Comparison of ENCODE assay signal across 9 cellular contexts in genomic region chr2:157572725-157573124, GRCh38. TPM values are rescaled to one million over a fixed set of nuclear protein-coding genes. Genes with fewer than 3 reads are reported as not detected.
DNase-seq lines count a peak whose midpoint lies in the region; ATAC-seq and TF ChIP-seq lines count a peak whose summit lies in the region.
"Had no signal": no experiment of that assay in that cellular context is flagged by ENCODE, and none has a peak within 500 bp of the region (broad histone marks: within the 10 kb centered on the region; RNA-seq: fewer than 3 reads in every experiment).

No MANE protein-coding gene starts in this region.

- peak; percentile 78 for ATAC-seq in HG02642 (IDR thresholded peaks at IDR 0.05; ENCODE audit: poor library complexity, unreplicated experiment)
- ATAC-seq in left lobe of liver, result peak; percentile 70
- ATAC-seq in HG03457 (IDR thresholded peaks at IDR 0.05; ENCODE audit: unreplicated experiment), result no peak
- no peak for ATAC-seq in GM21717 (IDR thresholded peaks at IDR 0.05; ENCODE audit: unreplicated experiment)

- DNase-seq in GM10266 (ENCODE audit: extremely low spot score) (no peak), OCI-M1 (lab: John Stamatoyannopoulos, UW) (peak; percentile 51), left lobe of liver (ENCODE audit: low spot score) (no peak), coronary artery (ENCODE audit: low spot score) (no peak), NOMO-1 treated with DMSO at 0.1 percent for 48 hours (lab: John Stamatoyannopoulos, UW; ENCODE audit: unreplicated experiment) (no peak)
- DNase-seq: activated gamma-delta T cell had no signal

- no peak overlapping the region for H3K27ac ChIP-seq in coronary artery

- TF ChIP-seq CTCF in GM10266 (IDR thresholded peaks at IDR 0.05; ENCODE audit: control insufficient read depth, insufficient read depth, low read depth, missing control alignments) (peak; percentile 9), coronary artery (IDR thresholded peaks at IDR 0.05) (no peak)

- H3K4me3 ChIP-seq in coronary artery, result no peak overlapping the region

RNA-seq across cellular contexts. Expression of gene ACVR1C, which starts 55.9 kb away (rescaled TPM):
- 2.2 TPM for total RNA-seq in left lobe of liver

Comparison
In these comparisons a context has a peak if more than half of its experiments do, and no peak if none do; other contexts are left out.
1. ATAC-seq: peak in HG02642 (single experiment) and left lobe of liver (single experiment); none in HG03457 (single experiment) and GM21717 (single experiment).